26 cellular contexts compared by ENCODE assay signal in the genomic region with DNA sequence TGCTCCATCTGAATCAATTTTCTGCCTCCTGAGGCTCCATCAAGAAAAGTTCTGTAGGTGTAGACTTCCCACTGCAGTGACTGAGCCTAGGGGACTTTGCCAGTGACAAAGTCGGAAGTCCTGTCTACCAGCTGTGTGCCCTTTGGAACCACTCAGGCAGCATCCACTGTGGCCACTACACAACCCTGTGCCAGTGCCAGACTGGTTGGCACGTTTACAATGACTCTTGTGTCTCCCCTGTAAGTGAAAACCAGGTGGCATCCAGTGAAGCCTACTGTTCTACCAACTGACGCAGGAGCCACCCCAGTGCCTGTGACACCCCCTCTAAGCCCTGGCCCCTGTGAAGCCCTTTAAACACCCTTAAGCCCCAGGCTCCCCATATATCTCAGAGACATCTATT.
DNase-seq lines count a peak whose midpoint lies in the region; TF ChIP-seq lines count a peak whose summit lies in the region.
"Had no signal": no experiment of that assay in that cellular context is flagged by ENCODE, and none has a peak within 500 bp of the region (broad histone marks: within the 10 kb centered on the region; RNA-seq: fewer than 3 reads in every experiment).

No MANE protein-coding gene starts in this region.

- no peak overlapping the region for H3K27ac ChIP-seq in Peyer's patch
- H3K27ac ChIP-seq in breast epithelium, result no peak overlapping the region
- H3K27ac ChIP-seq in esophagus muscularis mucosa (replicated peaks in 1 of 4), result no peak overlapping the region
- H3K27ac ChIP-seq: BLaER1, body of pancreas, gastroesophageal sphincter, neutrophil, SJSA1 had no signal

- H3K36me3 Mint-ChIP-seq in activated naive CD8-positive, alpha-beta T cell treated with anti-CD3 and anti-CD28 coated beads for 36 hours, result no peaks in the 10 kb centered on the region
- H3K36me3 Mint-ChIP-seq: stimulated activated memory B cell treated with anti-CD40 and anti-IgM and Interleukin-4, amounts not matched to agents 10 μg/mL and 1 μg/mL and 100 μg/mL, for 72 hours had no signal

- H3K4me1 Mint-ChIP-seq in activated naive CD8-positive, alpha-beta T cell treated with anti-CD3 and anti-CD28 coated beads for 36 hours, result no peaks in the 10 kb centered on the region
- H3K4me1 Mint-ChIP-seq: stimulated activated memory B cell treated with anti-CD40 and anti-IgM and Interleukin-4, amounts not matched to agents 10 μg/mL and 1 μg/mL and 100 μg/mL, for 72 hours had no signal

- no peak for TF ChIP-seq EP300 in esophagus muscularis mucosa (IDR thresholded peaks at IDR 0.05)

- TF ChIP-seq POLR2A in Peyer's patch (IDR thresholded peaks at IDR 0.05) (no peak), breast epithelium (IDR thresholded peaks at IDR 0.05) (no peak), esophagus muscularis mucosa (IDR thresholded peaks at IDR 0.05; ENCODE audit: low read depth) (no peak)

- H3K36me3 ChIP-seq in Peyer's patch (no peaks in the 10 kb centered on the region), breast epithelium (no peaks in the 10 kb centered on the region), esophagus muscularis mucosa (no peaks in the 10 kb centered on the region)
- H3K36me3 ChIP-seq: BLaER1, gastroesophageal sphincter, neutrophil, SJSA1 had no signal

- WGBS in esophagus muscularis mucosa, result 86% methylated on average over 3 of the region's 3 CpGs

- DNase-seq in Peyer's patch (peak in 2 of 3 donors; percentile 74 to 86), hypothalamus (lab: John Stamatoyannopoulos, UW) (peak in 31 of 51 donors; percentile 1 to 62 (median 20)), mucosa of gallbladder (ENCODE audit: low spot score) (peak; percentile 58), superior temporal gyrus (ENCODE audit: extremely low spot score) (peak; percentile 47), breast epithelium (ENCODE audit: low spot score in 2 of 2) (no peak), esophagus muscularis mucosa (ENCODE audit: extremely low spot score) (no peak)
- no peak for DNase-seq in activated naive CD8-positive, alpha-beta T cell treated with anti-CD3 and anti-CD28 coated beads for 36 hours
- DNase-seq: activated CD8-positive, alpha-beta memory T cell treated with anti-CD3 and anti-CD28 coated beads, Interleukin-2, amount 50 U/mL, for 48 hours; activated CD8-positive, alpha-beta T cell treated with anti-CD3 and anti-CD28 coated beads for 36 hours; activated naive CD4-positive, alpha-beta T cell treated with Interleukin-2 at 50 U/mL for 16 hours; body of pancreas; DMS153; H7; left cardiac atrium; mesenchymal stem cell; NCI-H1436 treated with DMSO at 0.1 percent for 48 hours; NCI-H446; NCI-H748 treated with DMSO at 0.1 percent for 48 hours; T-helper 9 cell had no signal

- H3K4me3 Mint-ChIP-seq in activated naive CD8-positive, alpha-beta T cell treated with anti-CD3 and anti-CD28 coated beads for 36 hours, result no peak overlapping the region
- H3K4me3 Mint-ChIP-seq: activated CD8-positive, alpha-beta T cell treated with anti-CD3 and anti-CD28 coated beads for 36 hours; activated T-helper 1 cell treated with anti-CD3 and anti-CD28 coated beads, Interleukin-12 subunit alpha, Interleukin-12 subunit beta, Interleukin-2, Interleukin-4 antibody, amounts not matched to agents 30 ng/mL and 10 ng/mL and 1 ng/mL, durations not matched to agents 14 hours and 24 hours and 36 hours; stimulated activated memory B cell treated with anti-CD40 and anti-IgM and Interleukin-4, amounts not matched to agents 10 μg/mL and 1 μg/mL and 100 μg/mL, for 72 hours had no signal

- TF ChIP-seq CTCF in Peyer's patch (IDR thresholded peaks at IDR 0.05), result no peak
- TF ChIP-seq CTCF in breast epithelium (IDR thresholded peaks at IDR 0.05), result no peak
- TF ChIP-seq CTCF in esophagus muscularis mucosa (IDR thresholded peaks at IDR 0.05), result no peak

- H3K9me3 Mint-ChIP-seq in activated naive CD8-positive, alpha-beta T cell treated with anti-CD3 and anti-CD28 coated beads for 36 hours, result peaks cover 1% of the 10 kb centered on the region
- H3K9me3 Mint-ChIP-seq: activated CD8-positive, alpha-beta T cell treated with anti-CD3 and anti-CD28 coated beads for 36 hours; activated T-helper 1 cell treated with anti-CD3 and anti-CD28 coated beads, Interleukin-12 subunit alpha, Interleukin-12 subunit beta, Interleukin-2, Interleukin-4 antibody, amounts not matched to agents 30 ng/mL and 10 ng/mL and 1 ng/mL, durations not matched to agents 14 hours and 24 hours and 36 hours had no signal

- intact Hi-C loops in breast epithelium (cut with DNase I; ENCODE audit: low total_unique reads) (no loop called here), esophagus muscularis mucosa (cut with DNase I) (no loop called here)

- peaks cover 6% of the 10 kb centered on the region for H3K27me3 Mint-ChIP-seq in activated naive CD8-positive, alpha-beta T cell treated with anti-CD3 and anti-CD28 coated beads for 36 hours
- H3K27me3 Mint-ChIP-seq: stimulated activated memory B cell treated with anti-CD40 and anti-IgM and Interleukin-4, amounts not matched to agents 10 μg/mL and 1 μg/mL and 100 μg/mL, for 72 hours had no signal

- no peak overlapping the region for H3K27ac Mint-ChIP-seq in activated naive CD8-positive, alpha-beta T cell treated with anti-CD3 and anti-CD28 coated beads for 36 hours
- H3K27ac Mint-ChIP-seq: activated CD8-positive, alpha-beta T cell treated with anti-CD3 and anti-CD28 coated beads for 36 hours; activated T-helper 1 cell treated with anti-CD3 and anti-CD28 coated beads, Interleukin-12 subunit alpha, Interleukin-12 subunit beta, Interleukin-2, Interleukin-4 antibody, amounts not matched to agents 30 ng/mL and 10 ng/mL and 1 ng/mL, durations not matched to agents 14 hours and 24 hours and 36 hours; stimulated activated memory B cell treated with anti-CD40 and anti-IgM and Interleukin-4, amounts not matched to agents 10 μg/mL and 1 μg/mL and 100 μg/mL, for 72 hours had no signal

- H3K4me3 ChIP-seq in Peyer's patch, result no peak overlapping the region
- H3K4me3 ChIP-seq in breast epithelium, result no peak overlapping the region
- no peak overlapping the region for H3K4me3 ChIP-seq in esophagus muscularis mucosa
- H3K4me3 ChIP-seq: BLaER1, body of pancreas, gastroesophageal sphincter, GM12878, SJSA1 had no signal

- H3K9me3 ChIP-seq in Peyer's patch, result no peaks in the 10 kb centered on the region
- no peaks in the 10 kb centered on the region for H3K9me3 ChIP-seq in breast epithelium
- no peaks in the 10 kb centered on the region for H3K9me3 ChIP-seq in esophagus muscularis mucosa
- H3K9me3 ChIP-seq: BLaER1, body of pancreas, gastroesophageal sphincter, neutrophil, SJSA1 had no signal

- H3K4me1 ChIP-seq in Peyer's patch (peaks cover 0 to 4% (median 0%) of the 10 kb centered on the region in 4 donors), breast epithelium (no peaks in the 10 kb centered on the region), esophagus muscularis mucosa (no peaks in the 10 kb centered on the region)
- H3K4me1 ChIP-seq: BLaER1, body of pancreas, gastroesophageal sphincter, SJSA1 had no signal

- H3K27me3 ChIP-seq in Peyer's patch (no peaks in the 10 kb centered on the region), breast epithelium (no peaks in the 10 kb centered on the region), esophagus muscularis mucosa (no peaks in the 10 kb centered on the region)
- H3K27me3 ChIP-seq: BLaER1, body of pancreas, gastroesophageal sphincter, neutrophil, SJSA1 had no signal

Comparison
In these comparisons a context has a peak if more than half of its experiments do, and no peak if none do; other contexts are left out.
1. DNase-seq: peak in Peyer's patch (2 of 3), hypothalamus (31 of 51), mucosa of gallbladder (single experiment) and superior temporal gyrus (single experiment); none in breast epithelium (0 of 2), esophagus muscularis mucosa (single experiment) and activated naive CD8-positive, alpha-beta T cell treated with anti-CD3 and anti-CD28 coated beads for 36 hours (single experiment).